In genomic region chr5:10546186-10546585, GRCh38 we compare ENCODE assay signal across 1 cellular context.
TF ChIP-seq lines count a peak whose summit lies in the region.

No MANE protein-coding gene starts in this region.

TF ChIP-seq in IMR-90, 13 proteins besides CTCF, POLR2A, EP300 and RAD21:
- TF ChIP-seq SMC3 (IDR thresholded peaks at IDR 0.05; ENCODE audit: low read depth, low read length) (no peak), BHLHE40 (IDR thresholded peaks at IDR 0.05; ENCODE audit: low read depth, low read length) (no peak)
